Comparison of ENCODE assay signal across 1 cellular context in the genomic region with DNA sequence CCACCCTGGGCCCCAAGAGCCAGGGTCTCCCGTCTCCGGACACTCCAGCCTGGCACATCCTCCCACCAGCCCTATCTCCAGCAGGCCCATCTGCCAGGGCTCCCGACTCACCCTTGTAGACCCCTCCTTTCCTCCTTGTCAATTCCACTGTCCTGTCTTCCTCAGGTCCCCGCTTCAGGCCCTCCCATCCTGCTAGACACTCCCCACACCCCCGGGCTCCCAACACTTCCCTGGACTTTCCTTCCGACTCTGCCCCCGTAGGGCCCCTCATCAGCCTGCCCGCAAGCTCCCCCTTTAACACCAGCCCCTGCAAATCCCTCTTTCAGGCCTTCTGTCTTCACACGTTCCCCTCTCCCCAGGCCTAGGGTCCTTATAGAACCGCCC.
TF ChIP-seq lines count a peak whose summit lies in the region.

No MANE protein-coding gene starts in this region.

TF ChIP-seq in HepG2, 621 proteins besides CTCF, POLR2A, EP300 and RAD21:
- no peak for TF ChIP-seq MIER2 (CRISPR knock-in tag; IDR thresholded peaks at IDR 0.05)
- no peak for TF ChIP-seq MED1 (CRISPR knock-in tag; IDR thresholded peaks at IDR 0.05)
- peak; percentile 25 for TF ChIP-seq AGO2 (optimal IDR thresholded peaks at IDR 0.05; ENCODE audit: low read depth, low read length)
TF ChIP-seq in HepG2: peak in this region for 1.
